Comparison of ENCODE assay signal across 8 cellular contexts in genomic region chr2:46296840-46297545, GRCh38. TPM values are rescaled to one million over a fixed set of nuclear protein-coding genes. Genes with fewer than 3 reads are reported as not detected.
DNase-seq lines count a peak whose midpoint lies in the region; ATAC-seq and TF ChIP-seq lines count a peak whose summit lies in the region.

EPAS1 (plus strand) TSS chr2:46297407; CDS start chr2:46297912, 505 bp downstream.

- intact Hi-C loops in PC-9 (cut with micrococcal nuclease; ENCODE audit: unreplicated experiment): loop anchor here (1.0 to 10.0 kb wide), 7 partner anchors 72 to 305 kb away; no protein-coding TSS in a partner anchor
- intact Hi-C loops in esophagus muscularis mucosa (cut with DNase I): loop anchor here (2.0 to 10.0 kb wide), 2 partner anchors 68 to 302 kb away; no protein-coding TSS in a partner anchor

- POLR2A ChIA-PET in PC-9 (lab: Charles Lee; ENCODE audit: unreplicated experiment): interaction anchor here (0.6 to 1.4 kb wide), 11 partner anchors 9 to 780 kb away, joined by 3 to 17 read pairs (median 3); partner anchors contain the start of gene SRBD1

- DNase-seq in BE2C (peak; percentile 91), GM19240 (ENCODE audit: insufficient read length, low spot score) (peak; percentile 80), PC-9 (peak; percentile 83 to 95), activated T-helper 1 cell treated with Interleukin-2 at 50 U/mL for 16 hours (ENCODE audit: low read depth) (peak; percentile 71), esophagus muscularis mucosa (ENCODE audit: extremely low spot score) (peak; percentile 97)
- peak; percentile 51 to 54 for DNase-seq in stimulated activated CD8-positive, alpha-beta memory T cell treated with anti-CD3 and anti-CD28 coated beads, Interleukin-7, amount 100 ng/mL, for 1 hour (ENCODE audit: low read depth in 2 of 2)

- H4K20me1 ChIP-seq in PC-9 (ENCODE audit: insufficient read depth): peaks cover 19% of the 10 kb centered on the region

- H3F3A ChIP-seq in PC-9 (ENCODE audit: insufficient read depth, low read depth): peaks cover 31% of the 10 kb centered on the region; the same call in 1 of the 2 replicates

- H3K4me1 ChIP-seq in BE2C (peaks cover 9% of the 10 kb centered on the region; the same call in 1 of the 2 replicates), PC-9 (replicated peaks; ENCODE audit: insufficient read depth) (peaks cover 36% of the 10 kb centered on the region), esophagus muscularis mucosa (peaks cover 4 to 42% (median 34%) of the 10 kb centered on the region in 4 donors), muscle layer of duodenum (ENCODE audit: control insufficient read depth in 1 of 2, insufficient read depth in 2 of 2, low read length in 2 of 2) (peaks cover 0 to 7% of the 10 kb centered on the region in 2 donors)

- TF ChIP-seq POLR2A in esophagus muscularis mucosa (IDR thresholded peaks at IDR 0.05; ENCODE audit: low read depth): peak; percentile 75

- CTCF ChIA-PET in PC-9 (lab: Charles Lee): interaction anchor here (0.6 kb wide), 1 partner anchor 10 kb away, joined by 4 read pairs; no protein-coding TSS in a partner anchor

- H3K27me3 ChIP-seq in BE2C: peaks cover 60% of the 10 kb centered on the region
- H3K27me3 ChIP-seq in PC-9 (ENCODE audit: insufficient read depth, low read depth): no peaks in the 10 kb centered on the region
- H3K27me3 ChIP-seq in esophagus muscularis mucosa: no peaks in the 10 kb centered on the region
- H3K27me3 ChIP-seq in muscle layer of duodenum (ENCODE audit: low read depth, low read length): no peaks in the 10 kb centered on the region

- TF ChIP-seq CTCF in BE2C (IDR thresholded peaks at IDR 0.05; ENCODE audit: low read depth, low read length): no peak
- no peak for TF ChIP-seq CTCF in PC-9 (conservative IDR thresholded peaks at IDR 0.05)
- TF ChIP-seq CTCF in esophagus muscularis mucosa (IDR thresholded peaks at IDR 0.05): no peak

- H3K27ac ChIP-seq in PC-9 (peak within 1 kb of the TSS; percentile 87), esophagus muscularis mucosa (replicated peaks in 1 of 4) (peak within 1 kb of the TSS; percentile 90 to 94 (median 92)), muscle layer of duodenum (ENCODE audit: low read length) (peak within 1 kb of the TSS; percentile 84)

- 2% methylated on average over 19 of the region's 94 CpGs for WGBS in esophagus muscularis mucosa

- H3K9me2 ChIP-seq in PC-9 (ENCODE audit: insufficient read depth): no peaks in the 10 kb centered on the region

- H3K9me3 ChIP-seq in BE2C (no peaks in the 10 kb centered on the region), PC-9 (ENCODE audit: insufficient read depth, low read depth) (no peaks in the 10 kb centered on the region), esophagus muscularis mucosa (no peaks in the 10 kb centered on the region), muscle layer of duodenum (ENCODE audit: control insufficient read depth in 1 of 2, low read length in 2 of 2) (no peaks in the 10 kb centered on the region)

- no peak for TF ChIP-seq EP300 in esophagus muscularis mucosa (IDR thresholded peaks at IDR 0.05)

- H3K4me3 ChIP-seq in BE2C (ENCODE audit: low read depth, low read length) (peak within 1 kb of the TSS; percentile 66), PC-9 (peak within 1 kb of the TSS; percentile 80), esophagus muscularis mucosa (peak within 1 kb of the TSS; percentile 66 to 88 (median 80)), muscle layer of duodenum (ENCODE audit: low read depth in 1 of 2, low read length in 2 of 2) (peak within 1 kb of the TSS; percentile 85 to 88)

- peak within 1 kb of the TSS; percentile 77 for H3K4me2 ChIP-seq in PC-9

- H3K36me3 ChIP-seq in BE2C: no peaks in the 10 kb centered on the region
- no peaks in the 10 kb centered on the region for H3K36me3 ChIP-seq in PC-9 (ENCODE audit: low read depth)
- peaks cover 0 to 12% (median 0%) of the 10 kb centered on the region in 4 donors for H3K36me3 ChIP-seq in esophagus muscularis mucosa
- no peaks in the 10 kb centered on the region for H3K36me3 ChIP-seq in muscle layer of duodenum (ENCODE audit: control insufficient read depth in 1 of 2, insufficient read depth in 2 of 2, low read length in 2 of 2)

- H3K79me2 ChIP-seq in PC-9 (ENCODE audit: low read depth): peaks cover 44% of the 10 kb centered on the region

- BruUV-seq in PC-9 (replicated peaks; lab: Mats Ljungman, UMichigan): no TSS peak

- peak; percentile 87 for ATAC-seq in HG03439 (IDR thresholded peaks at IDR 0.05; ENCODE audit: unreplicated experiment)

- H2AFZ ChIP-seq in PC-9: peak within 1 kb of the TSS; percentile 80

RNA-seq across cellular contexts. Expression of gene EPAS1, which starts in this region (rescaled TPM):
- 25.0 TPM for polyA plus RNA-seq in BE2C (2012; ENCODE audit: insufficient read depth, insufficient read length, low read depth)
- total RNA-seq in PC-9 (2021) (127 and 163 TPM in 2 replicates), esophagus muscularis mucosa (100 to 1,000 TPM; 113 to 225 (median 183) TPM)

Comparison
In these comparisons a context has a peak if more than half of its experiments do, and no peak if none do; other contexts are left out.
1. Peak in every context shown above with its lines: DNase-seq, ATAC-seq, H3K4me3 ChIP-seq and H3K27ac ChIP-seq.